In the genomic region with DNA sequence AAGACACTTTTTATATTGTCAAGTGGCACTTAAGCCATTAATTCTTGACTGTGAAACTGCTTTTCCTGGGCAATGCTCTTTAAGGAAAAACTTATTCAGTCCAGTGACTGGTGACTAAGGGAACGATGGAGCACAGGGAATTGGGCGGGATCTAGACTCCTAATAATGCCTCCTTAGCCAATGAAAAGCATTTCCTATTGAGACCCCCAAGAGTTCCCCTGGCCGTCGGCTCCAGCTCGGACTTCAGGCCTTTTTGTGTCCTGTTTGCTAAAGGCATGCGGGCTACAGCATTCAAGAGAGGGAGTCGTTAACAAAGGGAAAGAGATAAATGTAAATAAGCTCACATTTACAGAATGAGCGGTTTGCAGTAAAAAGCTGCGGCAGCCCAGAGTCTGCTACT, we compare ENCODE assay signal across 11 cellular contexts. TPM values are rescaled to one million over a fixed set of nuclear protein-coding genes. Genes with fewer than 3 reads are reported as not detected.
DNase-seq lines count a peak whose midpoint lies in the region; ATAC-seq and TF ChIP-seq lines count a peak whose summit lies in the region.
"Had no signal": no experiment of that assay in that cellular context is flagged by ENCODE, and none has a peak within 500 bp of the region (broad histone marks: within the 10 kb centered on the region; RNA-seq: fewer than 3 reads in every experiment).

A gene with protein sequence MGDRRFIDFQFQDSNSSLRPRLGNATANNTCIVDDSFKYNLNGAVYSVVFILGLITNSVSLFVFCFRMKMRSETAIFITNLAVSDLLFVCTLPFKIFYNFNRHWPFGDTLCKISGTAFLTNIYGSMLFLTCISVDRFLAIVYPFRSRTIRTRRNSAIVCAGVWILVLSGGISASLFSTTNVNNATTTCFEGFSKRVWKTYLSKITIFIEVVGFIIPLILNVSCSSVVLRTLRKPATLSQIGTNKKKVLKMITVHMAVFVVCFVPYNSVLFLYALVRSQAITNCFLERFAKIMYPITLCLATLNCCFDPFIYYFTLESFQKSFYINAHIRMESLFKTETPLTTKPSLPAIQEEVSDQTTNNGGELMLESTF (plus strand): TSS at position 250 of the 400 bp plus-strand sequence. CDS start 7,150 bp downstream, outside the sequence.

- peak within 1 kb of the TSS; percentile 19 for H3K4me3 ChIP-seq in lower lobe of right lung
- no peak within 1 kb of the TSS for H3K4me3 ChIP-seq in prostate gland
- H3K4me3 ChIP-seq: lung had no signal

- H3K27me3 ChIP-seq in lower lobe of right lung (ENCODE audit: low read depth) (no peaks in the 10 kb centered on the region), prostate gland (replicated peaks; ENCODE audit: insufficient read depth) (no peaks in the 10 kb centered on the region)

- 10% methylated on average over 9 of the region's 9 CpGs for WGBS in prostate gland

- H3K4me1 ChIP-seq in lower lobe of right lung (no peaks in the 10 kb centered on the region), prostate gland (replicated peaks) (no peaks in the 10 kb centered on the region)

- intact Hi-C loops in lower lobe of right lung (cut with DNase I) (no loop called here), prostate gland (cut with DNase I) (no loop called here)

- H3K9me3 Mint-ChIP-seq in endothelial cell (ENCODE audit: unreplicated experiment), result no peaks in the 10 kb centered on the region
- H3K9me3 Mint-ChIP-seq in activated naive CD8-positive, alpha-beta T cell treated with anti-CD3 and anti-CD28 coated beads for 36 hours, result no peaks in the 10 kb centered on the region

- peaks cover 3% of the 10 kb centered on the region for H3K4me1 Mint-ChIP-seq in endothelial cell (ENCODE audit: unreplicated experiment)
- H3K4me1 Mint-ChIP-seq in activated naive CD8-positive, alpha-beta T cell treated with anti-CD3 and anti-CD28 coated beads for 36 hours, result no peaks in the 10 kb centered on the region

- peak; percentile 53 for DNase-seq in M059J (ENCODE audit: low read depth)
- peak; percentile 14 for DNase-seq in endothelial cell (ENCODE audit: low spot score)
- DNase-seq in lower lobe of right lung, result no peak
- peak; percentile 14 for DNase-seq in stromal cell of bone marrow (ENCODE audit: low read depth)
- no peak for DNase-seq in NCI-H1436 treated with DMSO at 0.1 percent for 48 hours (lab: John Stamatoyannopoulos, UW)
- DNase-seq in NCI-H510A treated with DMSO at 0.1 percent for 48 hours (lab: John Stamatoyannopoulos, UW), result no peak
- no peak for DNase-seq in activated naive CD8-positive, alpha-beta T cell treated with anti-CD3 and anti-CD28 coated beads for 36 hours
- no peak for DNase-seq in prostate gland (ENCODE audit: low spot score)
- DNase-seq: activated CD4-positive, alpha-beta T cell treated with anti-CD3 and anti-CD28 coated beads, Interleukin-2, amount 50 U/mL, for 4 hours had no signal

- H3K27me3 Mint-ChIP-seq in endothelial cell (ENCODE audit: unreplicated experiment), result no peaks in the 10 kb centered on the region
- no peaks in the 10 kb centered on the region for H3K27me3 Mint-ChIP-seq in activated naive CD8-positive, alpha-beta T cell treated with anti-CD3 and anti-CD28 coated beads for 36 hours

- H3K9me3 ChIP-seq in lower lobe of right lung (no peaks in the 10 kb centered on the region), prostate gland (no peaks in the 10 kb centered on the region)

- H3K27ac ChIP-seq in lower lobe of right lung (no peak within 1 kb of the TSS), prostate gland (no peak within 1 kb of the TSS)

- no peaks in the 10 kb centered on the region for H3K36me3 ChIP-seq in lower lobe of right lung
- no peaks in the 10 kb centered on the region for H3K36me3 ChIP-seq in prostate gland

- TF ChIP-seq CTCF in endothelial cell (IDR thresholded peaks at IDR 0.05; ENCODE audit: unreplicated experiment), result no peak
- no peak for TF ChIP-seq CTCF in lower lobe of right lung (IDR thresholded peaks at IDR 0.05)
- no peak for TF ChIP-seq CTCF in prostate gland (IDR thresholded peaks at IDR 0.05)

- no peaks in the 10 kb centered on the region for H3K36me3 Mint-ChIP-seq in endothelial cell (ENCODE audit: low read depth, unreplicated experiment)
- no peaks in the 10 kb centered on the region for H3K36me3 Mint-ChIP-seq in activated naive CD8-positive, alpha-beta T cell treated with anti-CD3 and anti-CD28 coated beads for 36 hours

- peak within 1 kb of the TSS; percentile 85 for H3K4me3 Mint-ChIP-seq in endothelial cell (ENCODE audit: unreplicated experiment)
- H3K4me3 Mint-ChIP-seq in activated naive CD8-positive, alpha-beta T cell treated with anti-CD3 and anti-CD28 coated beads for 36 hours, result no peak within 1 kb of the TSS

- peak within 1 kb of the TSS; percentile 75 for H3K27ac Mint-ChIP-seq in endothelial cell (ENCODE audit: unreplicated experiment)
- no peak within 1 kb of the TSS for H3K27ac Mint-ChIP-seq in activated naive CD8-positive, alpha-beta T cell treated with anti-CD3 and anti-CD28 coated beads for 36 hours

- no peak for TF ChIP-seq POLR2A in prostate gland (IDR thresholded peaks at IDR 0.05)

- ATAC-seq in lower lobe of right lung, result no peak

RNA-seq across cellular contexts. Expression of the gene that starts here (rescaled TPM):
- total RNA-seq in M059J (2014; rRNA removed; shearing (Covaris generic)), result 2.0 and 3.3 TPM in 2 replicates
- total RNA-seq in endothelial cell (ENCODE audit: unreplicated experiment) (2.7 TPM), lower lobe of right lung (0.18 TPM), prostate gland (1 to 10 TPM in 1 of 2 donors, not detected in 1; 1.0 TPM)
- not detected for total RNA-seq in activated naive CD8-positive, alpha-beta T cell treated with anti-CD3 and anti-CD28 coated beads for 36 hours
- total RNA-seq: bronchial epithelial cell had no signal

Comparison
In these comparisons a context has a peak if more than half of its experiments do, and no peak if none do; other contexts are left out.
1. DNase-seq: peak in M059J (single experiment), endothelial cell (single experiment) and stromal cell of bone marrow (single experiment); none in lower lobe of right lung (single experiment), NCI-H1436 treated with DMSO at 0.1 percent for 48 hours (single experiment), NCI-H510A treated with DMSO at 0.1 percent for 48 hours (single experiment), activated naive CD8-positive, alpha-beta T cell treated with anti-CD3 and anti-CD28 coated beads for 36 hours (single experiment) and prostate gland (single experiment).